Comparison of ENCODE assay signal across 8 cellular contexts in genomic region chr1:206684003-206684402, GRCh38. TPM values are rescaled to one million over a fixed set of nuclear protein-coding genes. Genes with fewer than 3 reads are reported as not detected.
DNase-seq lines count a peak whose midpoint lies in the region; ATAC-seq and TF ChIP-seq lines count a peak whose summit lies in the region.

No MANE protein-coding gene starts in this region.

- TF ChIP-seq CTCF in WTC11 (IDR thresholded peaks at IDR 0.05) = no peak

- H3K4me3 ChIP-seq in right cardiac atrium (ENCODE audit: low read length) = peak overlapping the region; percentile 96

- no peaks in the 10 kb centered on the region for H3K27me3 ChIP-seq in right cardiac atrium (ENCODE audit: control insufficient read depth, insufficient read depth)

- H3K27ac ChIP-seq in right cardiac atrium (ENCODE audit: low read length) = peak overlapping the region; percentile 2

- H3K9me3 ChIP-seq in right cardiac atrium (ENCODE audit: control insufficient read depth, low read length) = no peaks in the 10 kb centered on the region

- peaks cover 6% of the 10 kb centered on the region for H3K27me3 Mint-ChIP-seq in T-helper 2 cell treated with Interferon-gamma antibody and Interleukin-4, amounts not matched to agents 5 μg/mL and 100 μg/mL, for 36 hours (ENCODE audit: low read depth)
- peaks cover 59% of the 10 kb centered on the region for H3K27me3 Mint-ChIP-seq in WTC11 (ENCODE audit: low read depth)

- peaks cover 35% of the 10 kb centered on the region for H3K4me1 Mint-ChIP-seq in T-helper 2 cell treated with Interferon-gamma antibody and Interleukin-4, amounts not matched to agents 5 μg/mL and 100 μg/mL, for 36 hours (ENCODE audit: low read depth)
- peaks cover 40% of the 10 kb centered on the region for H3K4me1 Mint-ChIP-seq in WTC11
- peaks cover 49% of the 10 kb centered on the region for H3K4me1 Mint-ChIP-seq in stimulated activated effector memory CD8-positive, alpha-beta T cell treated with anti-CD3 and anti-CD28 coated beads, Interleukin-12 subunit alpha, Interleukin-12 subunit beta, amount 100 ng/mL, for 72 hours

- peaks cover 8% of the 10 kb centered on the region for H3K4me1 ChIP-seq in right cardiac atrium (ENCODE audit: control insufficient read depth, insufficient read depth, low read length)

- POLR2A ChIA-PET in WTC11 (lab: Charles Lee) = no interaction called here

- H3K27ac Mint-ChIP-seq in T-helper 2 cell treated with Interferon-gamma antibody and Interleukin-4, amounts not matched to agents 5 μg/mL and 100 μg/mL, for 36 hours = peak overlapping the region; percentile 12
- H3K27ac Mint-ChIP-seq in WTC11 = no peak overlapping the region
- H3K27ac Mint-ChIP-seq in stimulated activated effector memory CD8-positive, alpha-beta T cell treated with anti-CD3 and anti-CD28 coated beads, Interleukin-12 subunit alpha, Interleukin-12 subunit beta, amount 100 ng/mL, for 72 hours = no peak overlapping the region

- 53% methylated on average over 8 of the region's 8 CpGs for WGBS in right cardiac atrium

- CTCF ChIA-PET in WTC11 (lab: Charles Lee) = interaction anchor here (0.6 to 2.0 kb wide), 12 partner anchors 20 to 139 kb away, joined by 3 to 12 read pairs (median 4); partner anchors contain the start of genes DYRK3 and EIF2D

- ATAC-seq in WTC11 (no peak), right cardiac atrium (no peak)
- ATAC-seq in stimulated activated effector memory CD8-positive, alpha-beta T cell treated with anti-CD3 and anti-CD28 coated beads, Interleukin-12 subunit alpha, Interleukin-12 subunit beta, amount 100 ng/mL, for 72 hours = no peak

- DNase-seq in T-helper 2 cell treated with Interferon-gamma antibody and Interleukin-4, amounts not matched to agents 5 μg/mL and 100 μg/mL, for 36 hours (ENCODE audit: low spot score) = no peak
- DNase-seq in T-helper 2 cell = no peak
- DNase-seq in WTC11 (ENCODE audit: low spot score) = no peak
- no peak for DNase-seq in right cardiac atrium
- no peak for DNase-seq in stimulated activated effector memory CD8-positive, alpha-beta T cell treated with anti-CD3 and anti-CD28 coated beads, Interleukin-12 subunit alpha, Interleukin-12 subunit beta, amount 100 ng/mL, for 72 hours (ENCODE audit: low spot score in 2 of 2)
- no peak for DNase-seq in midbrain (lab: John Stamatoyannopoulos, UW)
- no peak for DNase-seq in iPS-NIHi11 (ENCODE audit: low spot score)
- no peak for DNase-seq in NCI-H1105 treated with DMSO at 0.1 percent for 48 hours (lab: John Stamatoyannopoulos, UW)

- H3K4me3 Mint-ChIP-seq in T-helper 2 cell treated with Interferon-gamma antibody and Interleukin-4, amounts not matched to agents 5 μg/mL and 100 μg/mL, for 36 hours = peak overlapping the region; percentile 86
- H3K4me3 Mint-ChIP-seq in WTC11 = peak overlapping the region; percentile 80
- H3K4me3 Mint-ChIP-seq in stimulated activated effector memory CD8-positive, alpha-beta T cell treated with anti-CD3 and anti-CD28 coated beads, Interleukin-12 subunit alpha, Interleukin-12 subunit beta, amount 100 ng/mL, for 72 hours = peak overlapping the region; percentile 88

- H3K9me3 Mint-ChIP-seq in T-helper 2 cell treated with Interferon-gamma antibody and Interleukin-4, amounts not matched to agents 5 μg/mL and 100 μg/mL, for 36 hours = no peaks in the 10 kb centered on the region
- H3K9me3 Mint-ChIP-seq in WTC11 = no peaks in the 10 kb centered on the region
- no peaks in the 10 kb centered on the region for H3K9me3 Mint-ChIP-seq in stimulated activated effector memory CD8-positive, alpha-beta T cell treated with anti-CD3 and anti-CD28 coated beads, Interleukin-12 subunit alpha, Interleukin-12 subunit beta, amount 100 ng/mL, for 72 hours

- H3K36me3 Mint-ChIP-seq in T-helper 2 cell treated with Interferon-gamma antibody and Interleukin-4, amounts not matched to agents 5 μg/mL and 100 μg/mL, for 36 hours (ENCODE audit: low read depth) = peaks cover 3% of the 10 kb centered on the region
- H3K36me3 Mint-ChIP-seq in WTC11 = no peaks in the 10 kb centered on the region
- H3K36me3 Mint-ChIP-seq in stimulated activated effector memory CD8-positive, alpha-beta T cell treated with anti-CD3 and anti-CD28 coated beads, Interleukin-12 subunit alpha, Interleukin-12 subunit beta, amount 100 ng/mL, for 72 hours = peaks cover 30% of the 10 kb centered on the region

- intact Hi-C loops in right cardiac atrium (cut with DNase I) = no loop called here

TF ChIP-seq in WTC11, 78 proteins besides CTCF, POLR2A, EP300 and RAD21:
- TF ChIP-seq USF1 (CRISPR knock-in tag; IDR thresholded peaks at IDR 0.05) (no peak), USF2 (CRISPR knock-in tag; IDR thresholded peaks at IDR 0.05) (no peak), ZBTB43 (CRISPR knock-in tag; IDR thresholded peaks at IDR 0.05) (no peak), CREB1 (CRISPR knock-in tag; IDR thresholded peaks at IDR 0.05) (no peak), ZNF396 (CRISPR knock-in tag; IDR thresholded peaks at IDR 0.05; ENCODE audit: borderline replicate concordance) (no peak), SMAD3 (CRISPR knock-in tag; IDR thresholded peaks at IDR 0.05; ENCODE audit: borderline replicate concordance) (no peak), ZNF219 (CRISPR knock-in tag; IDR thresholded peaks at IDR 0.05; ENCODE audit: borderline replicate concordance) (no peak)

RNA-seq across cellular contexts. Expression of gene MAPKAPK2, which starts 0.7 kb away (rescaled TPM):
- total RNA-seq in WTC11 (2021) (46.4 to 54.9 TPM (median 48.9 TPM) in 3 replicates), right cardiac atrium (100 to 1,000 TPM; 192 to 221 (median 216) TPM)
- 129 TPM for polyA plus RNA-seq in right cardiac atrium

RNA-seq across cellular contexts. Expression of gene DYRK3, which starts 48.7 kb away (rescaled TPM):
- total RNA-seq in WTC11 (2021) (6.7 to 7.8 TPM (median 6.7 TPM) in 3 replicates), right cardiac atrium (10 to 100 TPM; 15.7 to 29.8 (median 23.4) TPM)
- polyA plus RNA-seq in right cardiac atrium = 17.0 TPM
